ENCODE assay signal across 8 cellular contexts in the genomic region with DNA sequence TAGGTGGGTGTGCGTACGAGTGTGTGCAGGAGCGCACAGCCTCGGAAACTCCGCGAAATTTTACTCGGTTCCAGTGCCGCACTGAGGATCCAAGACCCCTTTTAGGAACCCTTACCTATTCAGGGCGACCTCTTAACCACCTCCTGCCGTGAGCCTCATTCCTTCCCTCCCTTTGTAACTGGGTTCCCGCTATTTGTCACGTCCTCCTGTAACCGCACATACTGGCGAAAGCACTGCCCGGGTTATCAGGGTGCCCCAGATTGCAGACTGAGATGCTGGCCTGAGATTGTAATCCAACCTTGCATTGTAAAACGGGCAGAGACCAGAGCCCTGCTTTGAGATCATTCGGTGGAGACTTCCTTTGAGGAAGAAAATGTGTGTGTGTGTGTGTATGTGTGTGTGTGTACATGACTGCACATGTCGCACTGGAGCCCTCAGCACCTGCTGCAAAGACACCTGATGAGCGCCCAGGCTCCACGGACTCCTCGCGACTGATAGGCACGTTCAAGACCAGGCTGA.
DNase-seq lines count a peak whose midpoint lies in the region; ATAC-seq and TF ChIP-seq lines count a peak whose summit lies in the region.

No MANE protein-coding gene starts in this region.

- no peak for DNase-seq in CD14-positive monocyte (ENCODE audit: low spot score)
- DNase-seq in SJCRH30 = peak; percentile 31 to 54
- DNase-seq in cardiac fibroblast (ENCODE audit: low read depth in 2 of 2) = peak; percentile 17 to 30
- peak; percentile 70 for DNase-seq in left kidney (ENCODE audit: low read depth, low spot score)
- DNase-seq in NCI-H187 treated with DMSO at 0.1 percent for 48 hours (lab: John Stamatoyannopoulos, UW) = no peak

- H3K4me3 ChIP-seq in SJCRH30 = peak overlapping the region; percentile 76
- H3K4me3 ChIP-seq in cardiac fibroblast (replicated peaks in 1 of 2; ENCODE audit: low read depth in 2 of 2, low read length in 2 of 2) = peak overlapping the region; percentile 81 to 86

- intact Hi-C loops in CD14-positive monocyte (cut with micrococcal nuclease) = loop anchor here (5.0 to 10.0 kb wide), 4 partner anchors 73 to 194 kb away; a partner anchor contains a TSS

- peaks cover 0 to 2% (median 0%) of the 10 kb centered on the region in 3 donors for H3K27me3 Mint-ChIP-seq in CD14-positive monocyte (ENCODE audit: low read depth in 3 of 3)
- H3K27me3 Mint-ChIP-seq in stimulated activated naive CD8-positive, alpha-beta T cell treated with anti-CD3 and anti-CD28 coated beads, Interleukin-15, Interleukin-2, amounts not matched to agents 100 ng/mL and 50 ng/mL, for 24 hours = no peaks in the 10 kb centered on the region

- H3K9me3 ChIP-seq in SJCRH30 (replicated peaks) = no peaks in the 10 kb centered on the region

- peak overlapping the region; percentile 76 for H3K27ac ChIP-seq in SJCRH30

- H3K36me3 Mint-ChIP-seq in CD14-positive monocyte = peaks cover 0 to 4% of the 10 kb centered on the region in 2 donors
- H3K36me3 Mint-ChIP-seq in stimulated activated naive CD8-positive, alpha-beta T cell treated with anti-CD3 and anti-CD28 coated beads, Interleukin-15, Interleukin-2, amounts not matched to agents 100 ng/mL and 50 ng/mL, for 24 hours (ENCODE audit: low read depth) = peaks cover 10% of the 10 kb centered on the region

- peaks cover 0 to 3% (median 2%) of the 10 kb centered on the region in 7 donors for H3K9me3 Mint-ChIP-seq in CD14-positive monocyte
- H3K9me3 Mint-ChIP-seq in stimulated activated naive CD8-positive, alpha-beta T cell treated with anti-CD3 and anti-CD28 coated beads, Interleukin-15, Interleukin-2, amounts not matched to agents 100 ng/mL and 50 ng/mL, for 24 hours = no peaks in the 10 kb centered on the region

- peaks cover 58% of the 10 kb centered on the region for H3K4me1 Mint-ChIP-seq in CD14-positive monocyte
- H3K4me1 Mint-ChIP-seq in stimulated activated naive CD8-positive, alpha-beta T cell treated with anti-CD3 and anti-CD28 coated beads, Interleukin-15, Interleukin-2, amounts not matched to agents 100 ng/mL and 50 ng/mL, for 24 hours (ENCODE audit: low read depth) = peaks cover 65% of the 10 kb centered on the region

- no peaks in the 10 kb centered on the region for H3K27me3 ChIP-seq in SJCRH30

- peaks cover 15% of the 10 kb centered on the region for H3K4me1 ChIP-seq in SJCRH30

- H3K36me3 ChIP-seq in SJCRH30 = no peaks in the 10 kb centered on the region

- H3K4me3 Mint-ChIP-seq in CD14-positive monocyte = peak overlapping the region; percentile 98 to 100
- H3K4me3 Mint-ChIP-seq in stimulated activated naive CD8-positive, alpha-beta T cell treated with anti-CD3 and anti-CD28 coated beads, Interleukin-15, Interleukin-2, amounts not matched to agents 100 ng/mL and 50 ng/mL, for 24 hours = peak overlapping the region; percentile 98

- ATAC-seq in GM19035 (IDR thresholded peaks at IDR 0.05; ENCODE audit: unreplicated experiment) = peak; percentile 8
- peak; percentile 8 for ATAC-seq in HG03439 (IDR thresholded peaks at IDR 0.05; ENCODE audit: unreplicated experiment)

- TF ChIP-seq CTCF in CD14-positive monocyte (IDR thresholded peaks at IDR 0.05) = no peak
- no peak for TF ChIP-seq CTCF in cardiac fibroblast (IDR thresholded peaks at IDR 0.05; ENCODE audit: low read depth, low read length)

- peak overlapping the region; percentile 84 to 96 (median 92) for H3K27ac Mint-ChIP-seq in CD14-positive monocyte
- H3K27ac Mint-ChIP-seq in stimulated activated naive CD8-positive, alpha-beta T cell treated with anti-CD3 and anti-CD28 coated beads, Interleukin-15, Interleukin-2, amounts not matched to agents 100 ng/mL and 50 ng/mL, for 24 hours = peak overlapping the region; percentile 96

Comparison
In these comparisons a context has a peak if more than half of its experiments do, and no peak if none do; other contexts are left out.
1. DNase-seq: peak in SJCRH30 (2 of 2), cardiac fibroblast (2 of 2) and left kidney (single experiment); none in CD14-positive monocyte (single experiment) and NCI-H187 treated with DMSO at 0.1 percent for 48 hours (single experiment).